ENCODE assay signal across 2 cellular contexts in genomic region chr6:27234576-27234975, GRCh38.
TF ChIP-seq lines count a peak whose summit lies in the region.

No MANE protein-coding gene starts in this region.

TF ChIP-seq in A549, 52 proteins besides CTCF, POLR2A, EP300 and RAD21:
- TF ChIP-seq REST (IDR thresholded peaks at IDR 0.05) (no peak), ATOH8 (CRISPR knock-in tag; IDR thresholded peaks at IDR 0.05; ENCODE audit: low read depth) (no peak), EHF (CRISPR knock-in tag; IDR thresholded peaks at IDR 0.05) (no peak), HEYL (CRISPR knock-in tag; IDR thresholded peaks at IDR 0.05) (no peak), FOXS1 (CRISPR knock-in tag; IDR thresholded peaks at IDR 0.05) (no peak), USF2 (IDR thresholded peaks at IDR 0.05) (no peak), RNF2 (IDR thresholded peaks at IDR 0.05; ENCODE audit: borderline replicate concordance, low read depth) (no peak), EHMT2 (IDR thresholded peaks at IDR 0.05; ENCODE audit: low read depth) (no peak), NPAS2 (CRISPR knock-in tag; IDR thresholded peaks at IDR 0.05; ENCODE audit: borderline replicate concordance) (no peak), ZC3H11A (IDR thresholded peaks at IDR 0.05) (no peak), RARB (CRISPR knock-in tag; IDR thresholded peaks at IDR 0.05) (no peak), CHD2 (IDR thresholded peaks at IDR 0.05; ENCODE audit: low read length, partially characterized antibody) (no peak), TP53 (CRISPR knock-in tag; IDR thresholded peaks at IDR 0.05) (no peak), HOXB5 (CRISPR knock-in tag; IDR thresholded peaks at IDR 0.05) (no peak)

TF ChIP-seq in WTC11, 78 proteins besides CTCF, POLR2A, EP300 and RAD21 (continued from another document):
- TF ChIP-seq FOXP4 (CRISPR knock-in tag; IDR thresholded peaks at IDR 0.05) = no peak
- TF ChIP-seq MLX (CRISPR knock-in tag; IDR thresholded peaks at IDR 0.05) = no peak
- no peak for TF ChIP-seq NFATC4 (CRISPR knock-in tag; IDR thresholded peaks at IDR 0.05)
- no peak for TF ChIP-seq HMGXB4 (CRISPR knock-in tag; IDR thresholded peaks at IDR 0.05)
- TF ChIP-seq FOXJ3 (CRISPR knock-in tag; IDR thresholded peaks at IDR 0.05; ENCODE audit: borderline replicate concordance) = no peak
TF ChIP-seq in WTC11: peak in this region for 0.
